ENCODE assay signal across 8 cellular contexts in genomic region chr11:95230054-95231034, GRCh38. TPM values are rescaled to one million over a fixed set of nuclear protein-coding genes. Genes with fewer than 3 reads are reported as not detected.
DNase-seq lines count a peak whose midpoint lies in the region; ATAC-seq and TF ChIP-seq lines count a peak whose summit lies in the region.

No MANE protein-coding gene starts in this region.

- H3K9ac ChIP-seq in adipocyte (ENCODE audit: low read length), result peak overlapping the region; percentile 93

- CTCF ChIA-PET in Panc1 (lab: Charles Lee), result no interaction called here

- no peaks in the 10 kb centered on the region for H3K9me3 ChIP-seq in Panc1 (ENCODE audit: control insufficient read depth, insufficient read depth, low read depth, low read length)
- H3K9me3 ChIP-seq in adipocyte (ENCODE audit: control insufficient read depth, low read length), result no peaks in the 10 kb centered on the region
- H3K9me3 ChIP-seq in left ventricle myocardium inferior (replicated peaks), result no peaks in the 10 kb centered on the region

- no peaks in the 10 kb centered on the region for H3K36me3 ChIP-seq in Panc1 (ENCODE audit: control insufficient read depth, insufficient read depth, low read length)
- H3K36me3 ChIP-seq in adipocyte (ENCODE audit: control insufficient read depth, insufficient read depth, low read length, severe bottlenecking), result no peaks in the 10 kb centered on the region
- H3K36me3 ChIP-seq in left ventricle myocardium inferior, result no peaks in the 10 kb centered on the region

- H3K27ac ChIP-seq in Panc1 (ENCODE audit: low read length) (no peak overlapping the region), left ventricle myocardium inferior (replicated peaks) (peak overlapping the region; percentile 86)

- no TSS peak for BruUV-seq in Panc1 (replicated peaks; lab: Mats Ljungman, UMichigan)

- TF ChIP-seq CTCF in Panc1 (IDR thresholded peaks at IDR 0.05) (no peak), left ventricle myocardium inferior (IDR thresholded peaks at IDR 0.05; ENCODE audit: borderline replicate concordance) (no peak)

- intact Hi-C loops in Panc1 (cut with micrococcal nuclease; ENCODE audit: unreplicated experiment), result loop anchor here (10.0 kb wide), 1 partner anchor 166 kb away; the partner anchor contains the start of gene SRSF8
- intact Hi-C loops in left ventricle myocardium inferior (cut with micrococcal nuclease), result no loop called here

- peaks cover 15% of the 10 kb centered on the region for H3K4me1 ChIP-seq in Panc1 (ENCODE audit: control insufficient read depth, insufficient read depth, low read length)
- peaks cover 29% of the 10 kb centered on the region for H3K4me1 ChIP-seq in adipocyte (ENCODE audit: control insufficient read depth, insufficient read depth, low read length)
- peaks cover 45% of the 10 kb centered on the region for H3K4me1 ChIP-seq in left ventricle myocardium inferior

- DNase-seq in NCI-H2227 (lab: John Stamatoyannopoulos, UW; ENCODE audit: unreplicated experiment), result peak; percentile 23
- no peak for DNase-seq in NCI-H2227 treated with DMSO at 0.1 percent for 48 hours (lab: John Stamatoyannopoulos, UW)
- DNase-seq in Panc1 (ENCODE audit: low read depth, low spot score), result no peak
- peak; percentile 68 for DNase-seq in adipocyte (ENCODE audit: low read depth)
- no peak for DNase-seq in left ventricle myocardium inferior
- peak; percentile 68 for DNase-seq in pons (ENCODE audit: low spot score)
- DNase-seq in NCI-H1694 treated with DMSO at 0.1 percent for 48 hours (lab: John Stamatoyannopoulos, UW), result no peak

- peak; percentile 9 for ATAC-seq in HG02973 (IDR thresholded peaks at IDR 0.05; ENCODE audit: unreplicated experiment)
- peak; percentile 73 for ATAC-seq in Panc1

- in situ Hi-C loops in Panc1 (cut with HindIII; ENCODE audit: low pct_unique_long_range_greater_than_20kb, low sequenced_read_pairs), result no loop called here

- H3K4me3 ChIP-seq in Panc1 (ENCODE audit: low read depth in 2 of 2, low read length in 2 of 2) (peak overlapping the region; percentile 63 to 66), adipocyte (ENCODE audit: low read length) (peak overlapping the region; percentile 96), left ventricle myocardium inferior (peak overlapping the region; percentile 80)

- POLR2A ChIA-PET in Panc1 (lab: Charles Lee), result interaction anchor here (0.7 kb wide), 1 partner anchor 175 kb away, joined by 3 read pairs; no protein-coding TSS in a partner anchor

- H3K27me3 ChIP-seq in Panc1 (ENCODE audit: control insufficient read depth, insufficient read depth, low read length), result peaks cover 72% of the 10 kb centered on the region
- H3K27me3 ChIP-seq in adipocyte (replicated peaks; ENCODE audit: control insufficient read depth, insufficient read depth, low read length), result no peaks in the 10 kb centered on the region
- H3K27me3 ChIP-seq in left ventricle myocardium inferior (ENCODE audit: low read depth), result no peaks in the 10 kb centered on the region

RNA-seq across cellular contexts. Expression of gene SESN3, which starts 0.7 kb away (rescaled TPM):
- 1.4 TPM for total RNA-seq in Panc1 (2021; ENCODE audit: unreplicated experiment)
- 0.05 TPM for polyA plus RNA-seq in Panc1 (2012; ENCODE audit: insufficient read length)
- total RNA-seq in left ventricle myocardium inferior, result 8.1 TPM

Comparison
In these comparisons a context has a peak if more than half of its experiments do, and no peak if none do; other contexts are left out.
1. DNase-seq: peak in NCI-H2227 (single experiment), adipocyte (single experiment) and pons (single experiment); none in NCI-H2227 treated with DMSO at 0.1 percent for 48 hours (single experiment), Panc1 (single experiment), left ventricle myocardium inferior (single experiment) and NCI-H1694 treated with DMSO at 0.1 percent for 48 hours (single experiment).
2. Peak in every context shown above with its lines, with median percentiles within 50 percentile points of each other: H3K4me3 ChIP-seq.